ENCODE assay signal across 11 cellular contexts in genomic region chr18:76445741-76446232, GRCh38. TPM values are rescaled to one million over a fixed set of nuclear protein-coding genes. Genes with fewer than 3 reads are reported as not detected.
DNase-seq lines count a peak whose midpoint lies in the region; ATAC-seq and TF ChIP-seq lines count a peak whose summit lies in the region.
"Had no signal": no experiment of that assay in that cellular context is flagged by ENCODE, and none has a peak within 500 bp of the region (broad histone marks: within the 10 kb centered on the region; RNA-seq: fewer than 3 reads in every experiment).

No MANE protein-coding gene starts in this region.

- no peak overlapping the region for H2AFZ ChIP-seq in fibroblast of lung (ENCODE audit: low read length)

- TF ChIP-seq POLR2A in vagina (IDR thresholded peaks at IDR 0.05) = no peak

- H3K4me1 ChIP-seq in right atrium auricular region = peaks cover 0 to 52% of the 10 kb centered on the region in 2 donors
- peaks cover 28% of the 10 kb centered on the region for H3K4me1 ChIP-seq in fibroblast of lung (ENCODE audit: control insufficient read depth, extremely low read depth, insufficient read depth, low read length)
- H3K4me1 ChIP-seq in vagina = peaks cover 81% of the 10 kb centered on the region

- peak overlapping the region; percentile 84 for H3K27ac Mint-ChIP-seq in nephron progenitor cell

- intact Hi-C loops in Right ventricle myocardium inferior (cut with DNase I) = no loop called here
- intact Hi-C loops in vagina (cut with DNase I) = no loop called here

- H3K4me3 Mint-ChIP-seq in nephron progenitor cell = no peak overlapping the region

- DNase-seq in Right ventricle myocardium inferior (ENCODE audit: missing footprints) (peak; percentile 72), right atrium auricular region (ENCODE audit: low spot score) (no peak), fibroblast of lung (ENCODE audit: low read depth in 2 of 2) (no peak), nephron progenitor cell (no peak), vagina (ENCODE audit: extremely low spot score in 2 of 2) (peak in 1 of 2 donors; percentile 87), HCEC 1CT (no peak), CD1c-positive myeloid dendritic cell (ENCODE audit: extremely low spot score) (no peak)
- DNase-seq in activated effector memory CD4-positive, alpha-beta T cell treated with Interleukin-2 at 50 U/mL for 16 hours = no peak
- DNase-seq: activated T-cell treated with anti-CD3 and anti-CD28 coated beads, Interleukin-2, amount 50 U/mL, for 1 hour; NCI-H510A treated with DMSO at 0.1 percent for 48 hours had no signal

- H4K20me1 ChIP-seq in fibroblast of lung (ENCODE audit: control insufficient read depth, extremely low read depth, insufficient read depth, low read length) = no peaks in the 10 kb centered on the region

- peaks cover 62% of the 10 kb centered on the region for H3K79me2 ChIP-seq in fibroblast of lung (ENCODE audit: control insufficient read depth, insufficient read depth, low read length)

- H3K4me3 ChIP-seq in right atrium auricular region = no peak overlapping the region
- H3K4me3 ChIP-seq in fibroblast of lung (replicated peaks in 1 of 4; ENCODE audit: control extremely low read depth in 1 of 4, insufficient read depth in 1 of 4, low read depth in 3 of 4, low read length in 4 of 4) = peak overlapping the region in 1 of 4 experiments; percentile 19
- H3K4me3 ChIP-seq in vagina = peak overlapping the region; percentile 1 to 8
- H3K4me3 ChIP-seq: ovary had no signal

- peaks cover 42% of the 10 kb centered on the region for H3K36me3 Mint-ChIP-seq in nephron progenitor cell (ENCODE audit: low read depth)

- ATAC-seq in Right ventricle myocardium inferior = peak; percentile 19

- peaks cover 79% of the 10 kb centered on the region for H3K4me1 Mint-ChIP-seq in nephron progenitor cell

- peak overlapping the region; percentile 41 for H3K9ac ChIP-seq in fibroblast of lung (ENCODE audit: insufficient read depth, low read length)

- H3K27me3 Mint-ChIP-seq in nephron progenitor cell (ENCODE audit: low read depth, poor library complexity) = no peaks in the 10 kb centered on the region

- H3K27me3 ChIP-seq in right atrium auricular region (no peaks in the 10 kb centered on the region), fibroblast of lung (ENCODE audit: control insufficient read depth, insufficient read depth, low read length) (no peaks in the 10 kb centered on the region), vagina (no peaks in the 10 kb centered on the region)
- H3K27me3 ChIP-seq: ovary had no signal

- TF ChIP-seq CTCF in right atrium auricular region (IDR thresholded peaks at IDR 0.05) = no peak
- TF ChIP-seq CTCF in fibroblast of lung (conservative IDR thresholded peaks at IDR 0.05 in 1 of 2, IDR thresholded peaks at IDR 0.05 in 1 of 2; ENCODE audit: low read depth in 1 of 2, low read length in 2 of 2) = no peak
- TF ChIP-seq CTCF in nephron progenitor cell (IDR thresholded peaks at IDR 0.05) = no peak
- TF ChIP-seq CTCF in vagina (IDR thresholded peaks at IDR 0.05) = no peak

- H3K27ac ChIP-seq in right atrium auricular region (no peak overlapping the region), fibroblast of lung (ENCODE audit: insufficient read depth, low read length) (peak overlapping the region; percentile 83), vagina (peak overlapping the region; percentile 88)

- H3K9me3 ChIP-seq in right atrium auricular region (no peaks in the 10 kb centered on the region), fibroblast of lung (ENCODE audit: control insufficient read depth, insufficient read depth, low read depth, low read length) (no peaks in the 10 kb centered on the region), vagina (no peaks in the 10 kb centered on the region)
- H3K9me3 ChIP-seq: ovary had no signal

- no peaks in the 10 kb centered on the region for H3K9me3 Mint-ChIP-seq in nephron progenitor cell

- peak overlapping the region; percentile 72 for H3K4me2 ChIP-seq in fibroblast of lung (ENCODE audit: extremely low read depth, insufficient read depth, low read length)

- H3K36me3 ChIP-seq in right atrium auricular region = peaks cover 19% of the 10 kb centered on the region
- H3K36me3 ChIP-seq in fibroblast of lung (ENCODE audit: control insufficient read depth, insufficient read depth, low read length) = peaks cover 16% of the 10 kb centered on the region
- peaks cover 0 to 22% of the 10 kb centered on the region in 2 donors for H3K36me3 ChIP-seq in vagina
- H3K36me3 ChIP-seq: ovary had no signal

RNA-seq across cellular contexts. Expression of gene ZNF516, which starts 49.3 kb away (rescaled TPM):
- total RNA-seq in Right ventricle myocardium inferior = 12.3 TPM
- 10 to 100 TPM; 11.0 to 14.0 TPM for total RNA-seq in right atrium auricular region
- 28.0 and 32.7 TPM in 2 replicates for total RNA-seq in fibroblast of lung
- polyA plus RNA-seq in fibroblast of lung = 7.9 and 12.0 TPM in 2 replicates
- polyA plus RNA-seq in fibroblast of lung (2012) = 12.1 and 15.4 TPM in 2 replicates
- 12.6 and 13.6 TPM in 2 replicates for polyA minus RNA-seq in fibroblast of lung (ENCODE audit: low replicate concordance)
- total RNA-seq in vagina = 46.4 TPM

Comparison
In these comparisons a context has a peak if more than half of its experiments do, and no peak if none do; other contexts are left out.
1. H3K27ac ChIP-seq: peak in fibroblast of lung (single experiment) and vagina (single experiment); none in right atrium auricular region (0 of 2).
2. H3K4me3 ChIP-seq: peak in vagina (2 of 2); none in right atrium auricular region (0 of 2).